Comparison of ENCODE assay signal across 19 cellular contexts in genomic region chr10:24480447-24480846, GRCh38.
DNase-seq lines count a peak whose midpoint lies in the region; ATAC-seq and TF ChIP-seq lines count a peak whose summit lies in the region.
"Had no signal": no experiment of that assay in that cellular context is flagged by ENCODE, and none has a peak within 500 bp of the region (broad histone marks: within the 10 kb centered on the region; RNA-seq: fewer than 3 reads in every experiment).

No MANE protein-coding gene starts in this region.

- DNase-seq in breast epithelium (ENCODE audit: low spot score in 2 of 2) (no peak), MCF 10A (ENCODE audit: unreplicated experiment) (no peak), left lung (no peak), psoas muscle (no peak), upper lobe of right lung (no peak), OCI-M2 (lab: John Stamatoyannopoulos, UW; ENCODE audit: unreplicated experiment) (no peak)
- DNase-seq in activated CD4-positive, CD25-positive, alpha-beta regulatory T cell (lab: John Stamatoyannopoulos, UW): no peak
- DNase-seq: CD4-positive, CD25-positive, alpha-beta regulatory T cell; CD8-positive, alpha-beta T cell; DMS53; DMS79 treated with DMSO at 0.1 percent for 48 hours; GOT3; HFFc6 had no signal

- POLR2A ChIA-PET in MCF 10A (lab: Yijun Ruan, JAX): interaction anchor here (0.6 to 13.2 kb wide), 5 partner anchors 14 to 1376 kb away, joined by 4 to 230 read pairs (median 32); no protein-coding TSS in a partner anchor

- H3K4me3 Mint-ChIP-seq in MCF 10A (ENCODE audit: unreplicated experiment): no peak overlapping the region
- H3K4me3 Mint-ChIP-seq: B cell; CD4-positive, CD25-positive, alpha-beta regulatory T cell; CD8-positive, alpha-beta T cell; HFFc6 had no signal

- 89 to 94% (median 89%) methylated on average over 3 of the region's 3 CpGs for WGBS in psoas muscle, 3 donors

- H3K27ac Mint-ChIP-seq in MCF 10A (ENCODE audit: low read depth, unreplicated experiment): no peak overlapping the region
- H3K27ac Mint-ChIP-seq: B cell; CD4-positive, CD25-positive, alpha-beta regulatory T cell; CD8-positive, alpha-beta T cell; HFFc6 had no signal

- CTCF ChIA-PET in MCF 10A (lab: Yijun Ruan, JAX): interaction anchor here (0.6 to 1.1 kb wide), 3 partner anchors 30 to 39 kb away, joined by 3 to 4 read pairs (median 3); no protein-coding TSS in a partner anchor

- H3K9me3 ChIP-seq in breast epithelium (no peaks in the 10 kb centered on the region), left lung (no peaks in the 10 kb centered on the region), psoas muscle (no peaks in the 10 kb centered on the region), upper lobe of right lung (no peaks in the 10 kb centered on the region)
- H3K9me3 ChIP-seq: HAP-1 had no signal

- H3K4me1 ChIP-seq in breast epithelium (no peaks in the 10 kb centered on the region), left lung (peaks cover 0 to 18% of the 10 kb centered on the region in 2 donors), psoas muscle (peaks cover 17% of the 10 kb centered on the region), upper lobe of right lung (no peaks in the 10 kb centered on the region)
- H3K4me1 ChIP-seq: BLaER1, HAP-1 had no signal

- no peaks in the 10 kb centered on the region for H3K27me3 Mint-ChIP-seq in MCF 10A (ENCODE audit: insufficient read depth, unreplicated experiment)
- H3K27me3 Mint-ChIP-seq: B cell; CD4-positive, CD25-positive, alpha-beta regulatory T cell had no signal

- H3K36me3 Mint-ChIP-seq in MCF 10A (ENCODE audit: insufficient read depth, unreplicated experiment): peaks cover 47% of the 10 kb centered on the region
- H3K36me3 Mint-ChIP-seq: CD4-positive, CD25-positive, alpha-beta regulatory T cell; CD8-positive, alpha-beta T cell had no signal

- H3K27ac ChIP-seq in breast epithelium (peak overlapping the region; percentile 54 to 92), left lung (no peak overlapping the region), psoas muscle (peak overlapping the region; percentile 42), upper lobe of right lung (no peak overlapping the region)
- H3K27ac ChIP-seq: 22Rv1, BLaER1, C4-2B had no signal

- H3K4me3 ChIP-seq in breast epithelium (no peak overlapping the region), left lung (no peak overlapping the region), psoas muscle (no peak overlapping the region), upper lobe of right lung (no peak overlapping the region)
- H3K4me3 ChIP-seq: BLaER1, HAP-1 had no signal

- ATAC-seq in left lung (peak; percentile 80), psoas muscle (no peak), upper lobe of right lung (peak; percentile 65), GM21529 (IDR thresholded peaks at IDR 0.05; ENCODE audit: unreplicated experiment) (no peak)
- ATAC-seq: CD8-positive, alpha-beta T cell had no signal

- peaks cover 25% of the 10 kb centered on the region for H3K4me1 Mint-ChIP-seq in MCF 10A (ENCODE audit: insufficient read depth, unreplicated experiment)
- H3K4me1 Mint-ChIP-seq: B cell had no signal

- H3K9me3 Mint-ChIP-seq in MCF 10A (ENCODE audit: unreplicated experiment): no peaks in the 10 kb centered on the region
- H3K9me3 Mint-ChIP-seq: HFFc6 had no signal

- H3K27me3 ChIP-seq in breast epithelium: no peaks in the 10 kb centered on the region
- no peaks in the 10 kb centered on the region for H3K27me3 ChIP-seq in left lung
- H3K27me3 ChIP-seq in psoas muscle (ENCODE audit: insufficient read depth in 3 of 3, low read length in 2 of 3): no peaks in the 10 kb centered on the region
- H3K27me3 ChIP-seq in upper lobe of right lung: no peaks in the 10 kb centered on the region
- H3K27me3 ChIP-seq: BLaER1 had no signal

- TF ChIP-seq CTCF in breast epithelium (IDR thresholded peaks at IDR 0.05): no peak
- no peak for TF ChIP-seq CTCF in MCF 10A (IDR thresholded peaks at IDR 0.05; ENCODE audit: unreplicated experiment)
- no peak for TF ChIP-seq CTCF in left lung (IDR thresholded peaks at IDR 0.05)
- TF ChIP-seq CTCF in psoas muscle (IDR thresholded peaks at IDR 0.05): no peak
- no peak for TF ChIP-seq CTCF in upper lobe of right lung (IDR thresholded peaks at IDR 0.05)

- no TSS peak for BruUV-seq in MCF 10A (replicated peaks; lab: Mats Ljungman, UMichigan)

- intact Hi-C loops in breast epithelium (cut with DNase I; ENCODE audit: low total_unique reads) (no loop called here), MCF 10A (cut with micrococcal nuclease) (no loop called here), left lung (cut with DNase I) (no loop called here), psoas muscle (cut with DNase I) (no loop called here), upper lobe of right lung (cut with DNase I) (no loop called here)

- no peak for TF ChIP-seq POLR2A in breast epithelium (IDR thresholded peaks at IDR 0.05)

- H3K36me3 ChIP-seq in breast epithelium (no peaks in the 10 kb centered on the region), left lung (no peaks in the 10 kb centered on the region), psoas muscle (ENCODE audit: insufficient read depth in 1 of 2, low read depth in 1 of 2) (peaks cover 0 to 30% of the 10 kb centered on the region in 2 donors), upper lobe of right lung (no peaks in the 10 kb centered on the region)
- H3K36me3 ChIP-seq: BLaER1 had no signal

Comparison
In these comparisons a context has a peak if more than half of its experiments do, and no peak if none do; other contexts are left out.
1. H3K27ac ChIP-seq: peak in breast epithelium (2 of 2) and psoas muscle (single experiment); none in left lung (0 of 2) and upper lobe of right lung (single experiment).
2. ATAC-seq: peak in left lung (single experiment) and upper lobe of right lung (single experiment); none in psoas muscle (0 of 4) and GM21529 (single experiment).